Comparison of ENCODE assay signal across 27 cellular contexts in the genomic region with DNA sequence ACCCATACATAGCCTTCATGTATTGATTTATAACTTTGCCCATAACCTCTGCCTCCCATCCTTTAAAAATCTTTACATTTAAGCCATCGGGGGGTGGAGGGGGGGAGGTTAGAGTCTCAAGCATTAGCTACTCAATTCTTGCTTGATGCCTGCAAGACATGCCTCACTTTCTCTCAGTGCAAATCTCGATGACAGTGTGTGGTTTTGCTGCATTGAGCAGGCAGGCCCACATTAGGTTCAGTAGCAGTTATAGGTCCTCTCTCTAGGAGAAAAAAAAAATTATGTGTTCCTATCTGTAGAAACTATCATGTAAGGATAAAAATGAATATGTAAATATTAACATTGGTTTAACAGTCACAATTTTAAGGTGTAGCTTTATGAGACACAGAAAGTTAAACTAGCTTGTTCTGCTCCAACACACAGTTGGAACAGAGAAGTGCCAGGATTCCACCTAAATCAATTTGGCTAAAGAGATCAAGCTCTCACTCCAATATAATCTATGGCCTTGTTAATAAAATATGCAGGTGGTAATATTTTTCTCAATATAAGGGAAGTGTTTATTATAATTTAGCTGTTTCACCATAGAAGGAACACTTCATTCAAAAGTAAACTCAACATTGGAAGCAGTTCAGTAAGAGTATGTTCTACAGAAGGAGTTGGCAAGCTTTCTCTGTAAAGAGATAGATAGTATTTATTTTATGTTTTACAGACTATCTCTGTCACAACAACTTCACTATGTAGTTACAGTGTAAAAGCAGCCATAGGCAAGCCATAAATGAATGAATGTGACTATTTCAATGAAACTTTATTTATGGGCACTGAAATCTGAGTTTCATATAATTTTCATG.
"Had no signal": no experiment of that assay in that cellular context is flagged by ENCODE, and none has a peak within 500 bp of the region (broad histone marks: within the 10 kb centered on the region; RNA-seq: fewer than 3 reads in every experiment).

No MANE protein-coding gene starts in this region.

- H3K4me1 ChIP-seq: gastrocnemius medialis, prostate gland, tibial artery had no signal

- DNase-seq: activated CD4-positive, alpha-beta memory T cell treated with anti-CD3 and anti-CD28 coated beads for 36 hours; activated CD4-positive, alpha-beta T cell treated with anti-CD3 and anti-CD28 coated beads, Interleukin-2, amount 10 ng/mL, durations not matched to agents 24 days and 14 days; activated CD4-positive, CD25-positive, alpha-beta regulatory T cell treated with anti-CD3 and anti-CD28 coated beads, Interleukin-2, amount 50 U/mL, for 72 hours; activated CD8-positive, alpha-beta memory T cell treated with anti-CD3 and anti-CD28 coated beads, Interleukin-2, amount 50 U/mL, for 4 hours; activated gamma-delta T cell; activated naive CD4-positive, alpha-beta T cell treated with anti-CD3 and anti-CD28 coated beads, Interleukin-2, amount 50 U/mL, for 16 hours; activated T-cell treated with anti-CD3 and anti-CD28 coated beads, Interleukin-2, amount 50 U/mL, for 1 hour; amniotic stem cell; brain microvascular endothelial cell; cortex of kidney; effector memory CD8-positive, alpha-beta T cell; erythroblast; gastrocnemius medialis; islet precursor cell; left ventricle myocardium superior; nucleus accumbens; pancreas; retina; stimulated activated CD4-positive, alpha-beta T cell treated with anti-CD3 and anti-CD28 coated beads, Interleukin-15, amount 100 ng/mL, for 24 hours; stimulated activated CD4-positive, alpha-beta T cell treated with anti-CD3 and anti-CD28 coated beads, Interleukin-2, amount 100 ng/mL, for 24 hours; stimulated activated naive B cell treated with anti-CD40 and anti-IgM and Interleukin-4, amounts not matched to agents 10 μg/mL and 1 μg/mL and 100 μg/mL, for 72 hours; stomach; T-helper 9 cell; tibial artery had no signal

- H3K36me3 ChIP-seq: brain microvascular endothelial cell, gastrocnemius medialis, pancreas, prostate gland, stomach, tibial artery had no signal

- H3K27ac ChIP-seq: brain microvascular endothelial cell, gastrocnemius medialis, hepatocyte, pancreas, stomach, tibial artery had no signal

- H3K27me3 ChIP-seq: brain microvascular endothelial cell, gastrocnemius medialis, hepatocyte, pancreas, stomach, tibial artery had no signal

- H3K4me3 ChIP-seq: gastrocnemius medialis, hepatocyte, pancreas, prostate gland, smooth muscle cell, stomach, tibial artery had no signal

- H3K9me3 ChIP-seq: gastrocnemius medialis, pancreas, prostate gland, stomach, tibial artery had no signal
